15 cellular contexts compared by ENCODE assay signal in the genomic region with DNA sequence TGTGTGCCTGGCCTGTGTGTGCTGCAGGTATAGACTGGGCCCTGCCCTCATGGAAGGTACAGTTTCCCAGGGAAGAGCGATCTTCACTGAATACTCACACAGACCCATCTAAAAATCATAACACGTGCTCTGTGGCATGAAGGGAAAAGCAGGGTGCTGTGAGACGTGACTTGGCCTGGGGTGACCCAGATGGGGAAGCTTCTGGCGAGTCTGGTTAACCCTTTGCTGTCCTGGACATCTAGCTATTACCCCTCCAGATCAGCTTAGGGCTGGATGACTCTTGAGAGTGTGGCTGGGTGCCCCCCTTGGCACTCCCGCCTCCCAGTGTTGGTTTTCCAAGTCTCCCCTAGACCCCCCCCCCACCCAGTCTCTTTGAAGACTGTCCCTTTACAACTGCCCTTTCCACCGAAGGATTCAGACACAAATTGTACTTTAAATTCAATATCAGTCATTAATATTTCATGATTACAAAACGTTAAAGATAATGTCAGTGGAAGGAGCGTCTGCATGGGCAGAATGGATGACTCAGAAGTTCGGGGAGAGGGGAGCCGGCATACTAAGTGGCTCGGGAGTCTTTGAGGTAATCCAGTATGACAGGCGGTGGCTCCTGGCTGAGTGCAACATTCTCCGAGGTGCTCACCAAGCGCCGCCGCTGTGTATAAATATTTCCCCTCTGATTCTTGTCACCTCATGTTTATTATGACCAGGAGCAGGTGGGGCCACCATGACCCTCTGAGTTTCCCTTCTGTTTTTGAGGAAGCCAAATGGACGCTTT.
"Had no signal": no experiment of that assay in that cellular context is flagged by ENCODE, and none has a peak within 500 bp of the region (broad histone marks: within the 10 kb centered on the region; RNA-seq: fewer than 3 reads in every experiment).

No MANE protein-coding gene starts in this region.

- DNase-seq: activated CD8-positive, alpha-beta memory T cell treated with anti-CD3 and anti-CD28 coated beads for 24 hours; activated CD8-positive, alpha-beta memory T cell treated with anti-CD3 and anti-CD28 coated beads, Interleukin-2, amount 50 U/mL, for 48 hours; activated effector memory CD4-positive, alpha-beta T cell treated with Interleukin-2 at 50 U/mL for 16 hours; activated naive CD4-positive, alpha-beta T cell treated with anti-CD3 and anti-CD28 coated beads, Interleukin-2, amount 10 ng/mL, durations not matched to agents 7 days and 5 days; activated T-cell treated with anti-CD3 and anti-CD28 coated beads, Interleukin-2, amount 50 U/mL, for 48 hours; effector CD8-positive, alpha-beta T cell; left colon; natural killer cell; pancreas; stimulated activated CD4-positive, alpha-beta T cell treated with anti-CD3 and anti-CD28 coated beads, Interleukin-4, amount 100 ng/mL, for 24 hours; testis had no signal

- ATAC-seq: activated CD4-positive, CD25-positive, alpha-beta regulatory T cell treated with anti-CD3 and anti-CD28 coated beads, Interleukin-2, amount 50 U/mL, for 24 hours; esophagus mucosa; left colon; natural killer cell; pancreas; sciatic nerve; stimulated activated effector memory CD8-positive, alpha-beta T cell treated with anti-CD3 and anti-CD28 coated beads, Interleukin-12 subunit alpha, Interleukin-12 subunit beta, amount 100 ng/mL, for 72 hours had no signal
